ENCODE assay signal across 8 cellular contexts in genomic region chr22:49788492-49788891, GRCh38. TPM values are rescaled to one million over a fixed set of nuclear protein-coding genes. Genes with fewer than 3 reads are reported as not detected.
DNase-seq lines count a peak whose midpoint lies in the region; TF ChIP-seq lines count a peak whose summit lies in the region.

No MANE protein-coding gene starts in this region.

- H3K4me3 Mint-ChIP-seq in activated T-cell treated with anti-CD3 and anti-CD28 coated beads, Interleukin-2, amount 50 U/mL, for 24 hours = no peak overlapping the region
- H3K4me3 Mint-ChIP-seq in dendritic cell treated with granulocyte-macrophage colony-stimulating factor and Interleukin-4, amounts not matched to agents 40 ng/mL and 50 ng/mL, for 4 days = no peak overlapping the region
- H3K4me3 Mint-ChIP-seq in endodermal cell (no peak overlapping the region), nephron progenitor cell (no peak overlapping the region)

- no peak for TF ChIP-seq POLR2A in lower leg skin (IDR thresholded peaks at IDR 0.05)

- peaks cover 0 to 33% (median 25%) of the 10 kb centered on the region in 4 donors for H3K4me1 ChIP-seq in tibial artery
- H3K4me1 ChIP-seq in endodermal cell (ENCODE audit: control insufficient read depth, insufficient read depth, low read length) = no peaks in the 10 kb centered on the region

- intact Hi-C loops in dendritic cell treated with granulocyte-macrophage colony-stimulating factor and Interleukin-4, amounts not matched to agents 40 ng/mL and 50 ng/mL, for 4 days (cut with micrococcal nuclease) = no loop called here
- intact Hi-C loops in lower leg skin (cut with DNase I; ENCODE audit: low total_unique reads) (loop anchor here (10.0 kb wide), 1 partner anchor 126 kb away; the partner anchor contains the start of genes ALG12 and CRELD2), tibial artery (cut with DNase I; ENCODE audit: low total_unique reads) (no loop called here)

- H3K36me3 Mint-ChIP-seq in activated T-cell treated with anti-CD3 and anti-CD28 coated beads, Interleukin-2, amount 50 U/mL, for 24 hours (ENCODE audit: low read depth) = peaks cover 91% of the 10 kb centered on the region
- H3K36me3 Mint-ChIP-seq in dendritic cell treated with granulocyte-macrophage colony-stimulating factor and Interleukin-4, amounts not matched to agents 40 ng/mL and 50 ng/mL, for 4 days (ENCODE audit: low read depth) = peaks cover 94% of the 10 kb centered on the region
- H3K36me3 Mint-ChIP-seq in endodermal cell (ENCODE audit: low read depth) = peaks cover 71% of the 10 kb centered on the region
- peaks cover 54% of the 10 kb centered on the region for H3K36me3 Mint-ChIP-seq in nephron progenitor cell (ENCODE audit: low read depth)

- H3K4me1 Mint-ChIP-seq in activated T-cell treated with anti-CD3 and anti-CD28 coated beads, Interleukin-2, amount 50 U/mL, for 24 hours (ENCODE audit: low read depth) = peaks cover 62% of the 10 kb centered on the region
- peaks cover 41% of the 10 kb centered on the region for H3K4me1 Mint-ChIP-seq in dendritic cell treated with granulocyte-macrophage colony-stimulating factor and Interleukin-4, amounts not matched to agents 40 ng/mL and 50 ng/mL, for 4 days (ENCODE audit: low read depth)
- H3K4me1 Mint-ChIP-seq in endodermal cell = no peaks in the 10 kb centered on the region
- peaks cover 14% of the 10 kb centered on the region for H3K4me1 Mint-ChIP-seq in nephron progenitor cell

- no peaks in the 10 kb centered on the region for H3K27me3 Mint-ChIP-seq in activated T-cell treated with anti-CD3 and anti-CD28 coated beads, Interleukin-2, amount 50 U/mL, for 24 hours
- H3K27me3 Mint-ChIP-seq in dendritic cell treated with granulocyte-macrophage colony-stimulating factor and Interleukin-4, amounts not matched to agents 40 ng/mL and 50 ng/mL, for 4 days = no peaks in the 10 kb centered on the region
- no peaks in the 10 kb centered on the region for H3K27me3 Mint-ChIP-seq in endodermal cell (ENCODE audit: insufficient read depth)
- H3K27me3 Mint-ChIP-seq in nephron progenitor cell (ENCODE audit: low read depth, poor library complexity) = peaks cover 3% of the 10 kb centered on the region

- no peak overlapping the region for H3K4me3 ChIP-seq in lower leg skin (ENCODE audit: low read depth, poor library complexity, severe bottlenecking)
- no peak overlapping the region for H3K4me3 ChIP-seq in tibial artery
- no peak overlapping the region for H3K4me3 ChIP-seq in endodermal cell (ENCODE audit: low read length)

- H3K27me3 ChIP-seq in tibial artery (no peaks in the 10 kb centered on the region), endodermal cell (ENCODE audit: control insufficient read depth, insufficient read depth, low read length, poor library complexity, severe bottlenecking) (no peaks in the 10 kb centered on the region)

- DNase-seq in activated T-cell treated with anti-CD3 and anti-CD28 coated beads, Interleukin-2, amount 50 U/mL, for 24 hours = no peak
- DNase-seq in activated T-cell treated with anti-CD3 and anti-CD28 coated beads for 4 hours (no peak), lower leg skin (ENCODE audit: low spot score in 2 of 2) (peak; percentile 67 to 92), tibial artery (peak; percentile 81 to 83), endodermal cell (no peak), nephron progenitor cell (no peak)
- no peak for DNase-seq in stimulated activated CD4-positive, alpha-beta T cell treated with anti-CD3 and anti-CD28 coated beads, Interleukin-4, amount 100 ng/mL, for 1 hour

- H3K9me3 Mint-ChIP-seq in activated T-cell treated with anti-CD3 and anti-CD28 coated beads, Interleukin-2, amount 50 U/mL, for 24 hours = no peaks in the 10 kb centered on the region
- no peaks in the 10 kb centered on the region for H3K9me3 Mint-ChIP-seq in dendritic cell treated with granulocyte-macrophage colony-stimulating factor and Interleukin-4, amounts not matched to agents 40 ng/mL and 50 ng/mL, for 4 days
- no peaks in the 10 kb centered on the region for H3K9me3 Mint-ChIP-seq in endodermal cell
- no peaks in the 10 kb centered on the region for H3K9me3 Mint-ChIP-seq in nephron progenitor cell

- 13 to 20% methylated on average over 11 of the region's 11 CpGs for WGBS in lower leg skin, 2 donors
- 91 to 94% methylated on average over 7 to 11 of the region's 11 CpGs for WGBS in endodermal cell (ENCODE audit: insufficient coverage in 1 of 2, insufficient read length in 1 of 2), 2 experiments

- peak overlapping the region; percentile 92 for H3K27ac Mint-ChIP-seq in activated T-cell treated with anti-CD3 and anti-CD28 coated beads, Interleukin-2, amount 50 U/mL, for 24 hours
- peak overlapping the region; percentile 72 for H3K27ac Mint-ChIP-seq in dendritic cell treated with granulocyte-macrophage colony-stimulating factor and Interleukin-4, amounts not matched to agents 40 ng/mL and 50 ng/mL, for 4 days
- H3K27ac Mint-ChIP-seq in endodermal cell (no peak overlapping the region), nephron progenitor cell (no peak overlapping the region)

- H3K9me3 ChIP-seq in tibial artery = no peaks in the 10 kb centered on the region
- H3K9me3 ChIP-seq in endodermal cell (ENCODE audit: control insufficient read depth, low read length) = no peaks in the 10 kb centered on the region

- H3K36me3 ChIP-seq in tibial artery (peaks cover 49 to 80% (median 66%) of the 10 kb centered on the region in 3 donors), endodermal cell (ENCODE audit: control insufficient read depth, insufficient read depth, low read length) (peaks cover 74% of the 10 kb centered on the region)

- no peak for TF ChIP-seq CTCF in lower leg skin (IDR thresholded peaks at IDR 0.05)
- TF ChIP-seq CTCF in tibial artery (IDR thresholded peaks at IDR 0.05) = no peak
- no peak for TF ChIP-seq CTCF in endodermal cell (conservative IDR thresholded peaks at IDR 0.05)
- no peak for TF ChIP-seq CTCF in nephron progenitor cell (IDR thresholded peaks at IDR 0.05)

- no peak overlapping the region for H3K9ac ChIP-seq in endodermal cell (ENCODE audit: extremely low read depth, low read length, poor library complexity, severe bottlenecking)

- H3K27ac ChIP-seq in tibial artery (peak overlapping the region; percentile 23 to 55), endodermal cell (ENCODE audit: low read depth, low read length) (no peak overlapping the region)

RNA-seq across cellular contexts. Expression of gene BRD1, which starts 39.2 kb away (rescaled TPM):
- 100 to 1,000 TPM in 2 of 4 donors, 10 to 100 TPM in 2; 64.8 to 104 (median 89.8) TPM for total RNA-seq in lower leg skin
- 10 to 100 TPM; 49.5 to 54.9 TPM for total RNA-seq in endodermal cell
- 39.8 TPM for polyA plus RNA-seq in endodermal cell (2013, experiment 1 of 2)
- polyA plus RNA-seq in endodermal cell (2013, experiment 2 of 2) = 36.7 TPM

Comparison
In these comparisons a context has a peak if more than half of its experiments do, and no peak if none do; other contexts are left out.
1. DNase-seq: peak in lower leg skin (2 of 2) and tibial artery (2 of 2); none in activated T-cell treated with anti-CD3 and anti-CD28 coated beads, Interleukin-2, amount 50 U/mL, for 24 hours (single experiment), activated T-cell treated with anti-CD3 and anti-CD28 coated beads for 4 hours (single experiment), stimulated activated CD4-positive, alpha-beta T cell treated with anti-CD3 and anti-CD28 coated beads, Interleukin-4, amount 100 ng/mL, for 1 hour (single experiment), endodermal cell (single experiment) and nephron progenitor cell (single experiment).
2. H3K27ac Mint-ChIP-seq: peak in activated T-cell treated with anti-CD3 and anti-CD28 coated beads, Interleukin-2, amount 50 U/mL, for 24 hours (single experiment) and dendritic cell treated with granulocyte-macrophage colony-stimulating factor and Interleukin-4, amounts not matched to agents 40 ng/mL and 50 ng/mL, for 4 days (single experiment); none in endodermal cell (single experiment) and nephron progenitor cell (single experiment).